1 cellular context compared by ENCODE assay signal in genomic region chr2:2645162-2645855, GRCh38.
TF ChIP-seq lines count a peak whose summit lies in the region.

No MANE protein-coding gene starts in this region.

TF ChIP-seq in H1, 55 proteins besides CTCF, POLR2A, EP300 and RAD21:
- TF ChIP-seq CBX8 (IDR thresholded peaks at IDR 0.05; ENCODE audit: borderline replicate concordance, low read depth, low read length) (no peak), TBP (IDR thresholded peaks at IDR 0.05; ENCODE audit: low read depth, low read length) (no peak), TEAD4 (IDR thresholded peaks at IDR 0.05; ENCODE audit: low read depth, low read length) (no peak), ATF2 (IDR thresholded peaks at IDR 0.05; ENCODE audit: low read length) (no peak), ASH2L (IDR thresholded peaks at IDR 0.05; ENCODE audit: low read length) (no peak), YY1 (IDR thresholded peaks at IDR 0.05; ENCODE audit: low read depth, low read length) (no peak), BACH1 (IDR thresholded peaks at IDR 0.05; ENCODE audit: low read length) (no peak), RNF2 (IDR thresholded peaks at IDR 0.05; ENCODE audit: borderline replicate concordance, low read depth, low read length, missing control alignments, poor library complexity, severe bottlenecking) (no peak), KDM5A (IDR thresholded peaks at IDR 0.05; ENCODE audit: low read length) (no peak), ZNF274 (IDR thresholded peaks at IDR 0.05; ENCODE audit: borderline replicate concordance, extremely low read depth, low read length) (no peak), POLR2AphosphoS5 (IDR thresholded peaks at IDR 0.05; ENCODE audit: low read depth, low read length) (no peak), EZH2 (IDR thresholded peaks at IDR 0.05; ENCODE audit: low read depth, low read length, severe bottlenecking) (no peak)
